21 cellular contexts compared by ENCODE assay signal in the genomic region with DNA sequence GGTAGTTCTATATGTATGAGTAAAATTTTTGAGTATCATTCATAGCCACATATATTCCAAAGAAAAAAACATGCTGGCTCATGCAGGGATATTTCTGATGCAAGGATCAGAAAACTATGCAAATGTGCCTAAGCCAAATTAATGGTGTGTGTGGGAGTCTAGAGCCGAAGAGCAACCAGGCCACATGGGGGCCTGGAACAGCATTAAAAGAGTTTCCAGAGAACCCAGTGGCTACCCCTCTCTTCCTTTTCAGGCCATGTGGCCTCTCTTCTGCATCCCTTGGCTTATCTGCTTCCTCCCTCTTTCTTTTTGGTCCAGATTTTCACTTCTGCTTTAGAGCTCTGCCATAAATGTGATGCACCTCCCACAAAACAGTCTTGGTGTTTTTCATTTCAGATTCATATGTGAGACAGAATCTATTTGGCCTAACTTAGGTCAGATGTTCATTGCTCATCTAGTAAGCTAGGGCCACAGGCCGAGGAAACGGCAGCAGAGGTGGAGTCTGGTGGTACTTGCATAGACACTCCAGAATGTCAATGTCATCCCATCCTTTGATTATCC.
"Had no signal": no experiment of that assay in that cellular context is flagged by ENCODE, and none has a peak within 500 bp of the region (broad histone marks: within the 10 kb centered on the region; RNA-seq: fewer than 3 reads in every experiment).

No MANE protein-coding gene starts in this region.

- ATAC-seq: left lung, right lobe of liver, upper lobe of right lung had no signal

- H3K27ac Mint-ChIP-seq: activated CD4-positive, alpha-beta T cell treated with anti-CD3 and anti-CD28 coated beads, Interleukin-2, amount 10 ng/mL, durations not matched to agents 7 days and 5 days; activated T-helper 1 cell treated with anti-CD3 and anti-CD28 coated beads, Interleukin-12 subunit alpha, Interleukin-12 subunit beta, Interleukin-2, Interleukin-4 antibody, amounts not matched to agents 30 ng/mL and 10 ng/mL and 1 ng/mL, durations not matched to agents 14 hours and 24 hours and 36 hours; neural progenitor cell had no signal

- H3K4me3 ChIP-seq: left lung, neural progenitor cell, ovary, right lobe of liver, smooth muscle cell, stomach, thoracic aorta, upper lobe of right lung had no signal

- H3K4me2 ChIP-seq: neural progenitor cell, smooth muscle cell had no signal

- H3K27me3 Mint-ChIP-seq: activated CD4-positive, alpha-beta T cell treated with anti-CD3 and anti-CD28 coated beads, Interleukin-2, amount 10 ng/mL, durations not matched to agents 7 days and 5 days; naive B cell had no signal

- H2AFZ ChIP-seq: neural progenitor cell had no signal

- H3K36me3 ChIP-seq: brain microvascular endothelial cell, left lung, neural progenitor cell, ovary, right lobe of liver, stomach, thoracic aorta, upper lobe of right lung had no signal

- H3K27me3 ChIP-seq: brain microvascular endothelial cell, left lung, neural progenitor cell, ovary, right lobe of liver, stomach, upper lobe of right lung had no signal

- H3K9me3 ChIP-seq: left lung, ovary, right lobe of liver, thoracic aorta, upper lobe of right lung had no signal

- H3K4me1 Mint-ChIP-seq: activated CD4-positive, alpha-beta T cell treated with anti-CD3 and anti-CD28 coated beads, Interleukin-2, amount 10 ng/mL, durations not matched to agents 7 days and 5 days; naive B cell had no signal

- DNase-seq: activated CD4-positive, alpha-beta T cell treated with anti-CD3 and anti-CD28 coated beads, Interleukin-2, amount 10 ng/mL, durations not matched to agents 7 days and 5 days; activated CD8-positive, alpha-beta memory T cell treated with anti-CD3 and anti-CD28 coated beads for 24 hours; activated naive CD4-positive, alpha-beta T cell treated with Interleukin-2 at 50 U/mL for 16 hours; anterior cingulate cortex; brain microvascular endothelial cell; cortex of kidney; effector memory CD4-positive, alpha-beta T cell; foreskin fibroblast; glutamatergic neuron; hypothalamus; kidney; left lung; naive B cell; ovary; right lobe of liver; stomach; upper lobe of right lung had no signal

- H3K4me3 Mint-ChIP-seq: activated CD4-positive, alpha-beta T cell treated with anti-CD3 and anti-CD28 coated beads, Interleukin-2, amount 10 ng/mL, durations not matched to agents 7 days and 5 days; activated T-helper 1 cell treated with anti-CD3 and anti-CD28 coated beads, Interleukin-12 subunit alpha, Interleukin-12 subunit beta, Interleukin-2, Interleukin-4 antibody, amounts not matched to agents 30 ng/mL and 10 ng/mL and 1 ng/mL, durations not matched to agents 14 hours and 24 hours and 36 hours; naive B cell; neural progenitor cell had no signal

- H3K27ac ChIP-seq: brain microvascular endothelial cell, left lung, neural progenitor cell, ovary, right lobe of liver, stomach, thoracic aorta, upper lobe of right lung had no signal

- H3K36me3 Mint-ChIP-seq: naive B cell, neural progenitor cell had no signal

- H3K9me3 Mint-ChIP-seq: activated CD4-positive, alpha-beta T cell treated with anti-CD3 and anti-CD28 coated beads, Interleukin-2, amount 10 ng/mL, durations not matched to agents 7 days and 5 days; activated T-helper 1 cell treated with anti-CD3 and anti-CD28 coated beads, Interleukin-12 subunit alpha, Interleukin-12 subunit beta, Interleukin-2, Interleukin-4 antibody, amounts not matched to agents 30 ng/mL and 10 ng/mL and 1 ng/mL, durations not matched to agents 14 hours and 24 hours and 36 hours had no signal

- FAIRE-seq: kidney had no signal

- H3K4me1 ChIP-seq: left lung, neural progenitor cell, right lobe of liver, upper lobe of right lung had no signal
